9 cellular contexts compared by ENCODE assay signal in the genomic region with DNA sequence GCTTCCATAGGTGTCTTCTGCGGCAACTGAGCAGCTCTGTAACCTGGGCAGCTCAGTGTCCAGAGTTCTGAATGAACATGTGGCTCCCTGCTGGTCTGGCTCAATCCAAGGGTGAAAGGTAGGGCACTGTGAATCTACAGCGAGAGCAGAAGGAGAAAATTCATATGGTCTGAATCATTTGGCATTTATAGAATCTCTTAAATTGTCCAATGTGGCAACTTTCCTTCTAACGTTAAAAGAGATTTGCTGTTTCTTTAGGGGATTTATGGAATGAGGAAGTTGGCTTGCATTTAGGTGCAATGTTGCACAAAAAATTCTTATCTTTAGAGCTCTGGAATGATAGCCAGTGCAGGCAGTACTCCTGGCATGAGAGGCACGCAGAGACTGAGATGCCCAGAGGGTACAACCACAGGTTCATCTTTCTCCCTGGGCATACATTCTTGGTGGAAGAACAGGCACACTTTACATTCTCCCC. TPM values are rescaled to one million over a fixed set of nuclear protein-coding genes. Genes with fewer than 3 reads are reported as not detected.
DNase-seq lines count a peak whose midpoint lies in the region; ATAC-seq and TF ChIP-seq lines count a peak whose summit lies in the region.
"Had no signal": no experiment of that assay in that cellular context is flagged by ENCODE, and none has a peak within 500 bp of the region (broad histone marks: within the 10 kb centered on the region; RNA-seq: fewer than 3 reads in every experiment).

No MANE protein-coding gene starts in this region.

- no peaks in the 10 kb centered on the region for H3K9me3 Mint-ChIP-seq in HFFc6
- H3K9me3 Mint-ChIP-seq in stimulated activated effector memory CD8-positive, alpha-beta T cell treated with anti-CD3 and anti-CD28 coated beads, Interleukin-12 subunit alpha, Interleukin-12 subunit beta, amount 100 ng/mL, for 72 hours: no peaks in the 10 kb centered on the region
- H3K9me3 Mint-ChIP-seq in endothelial cell (ENCODE audit: unreplicated experiment): no peaks in the 10 kb centered on the region
- H3K9me3 Mint-ChIP-seq: immature natural killer cell had no signal

- peaks cover 98% of the 10 kb centered on the region for H3K79me2 ChIP-seq in Karpas-422 (ENCODE audit: low read length)

- peak overlapping the region; percentile 96 for H3K27ac Mint-ChIP-seq in HFFc6
- H3K27ac Mint-ChIP-seq in stimulated activated effector memory CD8-positive, alpha-beta T cell treated with anti-CD3 and anti-CD28 coated beads, Interleukin-12 subunit alpha, Interleukin-12 subunit beta, amount 100 ng/mL, for 72 hours: peak overlapping the region; percentile 24
- no peak overlapping the region for H3K27ac Mint-ChIP-seq in endothelial cell (ENCODE audit: unreplicated experiment)

- no peak overlapping the region for H3K9ac ChIP-seq in Karpas-422 (ENCODE audit: low read length)

- H3K4me3 ChIP-seq in Karpas-422 (ENCODE audit: low read length): no peak overlapping the region

- no peak overlapping the region for H3K4me2 ChIP-seq in Karpas-422 (ENCODE audit: low read depth, low read length, poor library complexity, severe bottlenecking)

- H3K4me1 ChIP-seq in foreskin keratinocyte: peaks cover 38% of the 10 kb centered on the region
- peaks cover 7% of the 10 kb centered on the region for H3K4me1 ChIP-seq in Karpas-422 (ENCODE audit: low read length)

- peaks cover 28% of the 10 kb centered on the region for H3K36me3 ChIP-seq in Karpas-422 (ENCODE audit: insufficient read depth, low read length)

- no peaks in the 10 kb centered on the region for H3K9me3 ChIP-seq in Karpas-422 (ENCODE audit: low read length)

- peak; percentile 61 for ATAC-seq in foreskin keratinocyte
- no peak for ATAC-seq in stimulated activated effector memory CD8-positive, alpha-beta T cell treated with anti-CD3 and anti-CD28 coated beads, Interleukin-12 subunit alpha, Interleukin-12 subunit beta, amount 100 ng/mL, for 72 hours

- H3K27ac ChIP-seq in foreskin keratinocyte: peak overlapping the region; percentile 6
- no peak overlapping the region for H3K27ac ChIP-seq in Karpas-422 (ENCODE audit: low read length)

- H3K36me3 Mint-ChIP-seq in HFFc6 (ENCODE audit: low read depth) (peaks cover 56% of the 10 kb centered on the region), endothelial cell (ENCODE audit: low read depth, unreplicated experiment) (peaks cover 13% of the 10 kb centered on the region)
- H3K36me3 Mint-ChIP-seq in stimulated activated effector memory CD8-positive, alpha-beta T cell treated with anti-CD3 and anti-CD28 coated beads, Interleukin-12 subunit alpha, Interleukin-12 subunit beta, amount 100 ng/mL, for 72 hours: peaks cover 51% of the 10 kb centered on the region

- no peaks in the 10 kb centered on the region for H3K27me3 ChIP-seq in foreskin keratinocyte
- H3K27me3 ChIP-seq in Karpas-422 (ENCODE audit: low read length): no peaks in the 10 kb centered on the region

- H3K4me3 Mint-ChIP-seq in HFFc6 (peak overlapping the region; percentile 83), endothelial cell (ENCODE audit: unreplicated experiment) (no peak overlapping the region)
- H3K4me3 Mint-ChIP-seq in stimulated activated effector memory CD8-positive, alpha-beta T cell treated with anti-CD3 and anti-CD28 coated beads, Interleukin-12 subunit alpha, Interleukin-12 subunit beta, amount 100 ng/mL, for 72 hours: no peak overlapping the region
- H3K4me3 Mint-ChIP-seq: immature natural killer cell had no signal

- TF ChIP-seq CTCF in HFFc6 (IDR thresholded peaks at IDR 0.05) (no peak), foreskin keratinocyte (conservative IDR thresholded peaks at IDR 0.05) (no peak), endothelial cell (IDR thresholded peaks at IDR 0.05; ENCODE audit: unreplicated experiment) (no peak)

- H3K9me2 ChIP-seq in Karpas-422 (replicated peaks; ENCODE audit: insufficient read depth, low read length): no peaks in the 10 kb centered on the region

- peaks cover 11% of the 10 kb centered on the region for H4K20me1 ChIP-seq in Karpas-422 (ENCODE audit: insufficient read depth, low read depth, low read length)

- DNase-seq in HFFc6: peak; percentile 90
- DNase-seq in T1000 (lab: John Stamatoyannopoulos, UW): peak; percentile 75
- peak; percentile 89 to 96 for DNase-seq in foreskin keratinocyte
- no peak for DNase-seq in stimulated activated effector memory CD8-positive, alpha-beta T cell treated with anti-CD3 and anti-CD28 coated beads, Interleukin-12 subunit alpha, Interleukin-12 subunit beta, amount 100 ng/mL, for 72 hours (ENCODE audit: low spot score in 2 of 2)
- no peak for DNase-seq in Karpas-422
- no peak for DNase-seq in stimulated activated CD4-positive, alpha-beta T cell treated with anti-CD3 and anti-CD28 coated beads, Interleukin-4, amount 100 ng/mL, for 1 hour
- DNase-seq in endothelial cell (ENCODE audit: low spot score): no peak
- DNase-seq: immature natural killer cell; stimulated activated CD4-positive, alpha-beta T cell treated with anti-CD3 and anti-CD28 coated beads, Interleukin-1b, Interleukin-23, amount 100 ng/mL, for 48 hours had no signal

- H3K4me1 Mint-ChIP-seq in HFFc6 (ENCODE audit: low read depth): no peaks in the 10 kb centered on the region; the same call in 1 of the 2 replicates
- H3K4me1 Mint-ChIP-seq in stimulated activated effector memory CD8-positive, alpha-beta T cell treated with anti-CD3 and anti-CD28 coated beads, Interleukin-12 subunit alpha, Interleukin-12 subunit beta, amount 100 ng/mL, for 72 hours: peaks cover 22% of the 10 kb centered on the region
- H3K4me1 Mint-ChIP-seq in endothelial cell (ENCODE audit: unreplicated experiment): peaks cover 16% of the 10 kb centered on the region

- H2AFZ ChIP-seq in Karpas-422 (ENCODE audit: low read length): no peak overlapping the region

- no peaks in the 10 kb centered on the region for H3K27me3 Mint-ChIP-seq in HFFc6 (ENCODE audit: insufficient read depth)
- H3K27me3 Mint-ChIP-seq in endothelial cell (ENCODE audit: unreplicated experiment): no peaks in the 10 kb centered on the region

RNA-seq across cellular contexts. Expression of a gene that starts 17.0 kb away (rescaled TPM):
- total RNA-seq in HFFc6 (2021; fragmentation: NEBNext Ultra II Directional; extraction: Animal tissue kit (Norgen Biotek cat#: 25700)): 100 to 1,000 TPM; 287 to 426 (median 370) TPM
- total RNA-seq in foreskin keratinocyte: 92.5 and 97.3 TPM in 2 replicates
- 127 and 159 TPM in 2 replicates for polyA plus RNA-seq in foreskin keratinocyte
- 112 and 210 TPM in 2 replicates for total RNA-seq in Karpas-422 (2014; rRNA removed; shearing (Covaris generic); ENCODE audit: low replicate concordance)
- total RNA-seq in endothelial cell (ENCODE audit: unreplicated experiment): 152 TPM

Comparison
In these comparisons a context has a peak if more than half of its experiments do, and no peak if none do; other contexts are left out.
1. DNase-seq: peak in HFFc6 (single experiment), T1000 (single experiment) and foreskin keratinocyte (2 of 2); none in stimulated activated effector memory CD8-positive, alpha-beta T cell treated with anti-CD3 and anti-CD28 coated beads, Interleukin-12 subunit alpha, Interleukin-12 subunit beta, amount 100 ng/mL, for 72 hours (0 of 2), Karpas-422 (single experiment), stimulated activated CD4-positive, alpha-beta T cell treated with anti-CD3 and anti-CD28 coated beads, Interleukin-4, amount 100 ng/mL, for 1 hour (single experiment) and endothelial cell (single experiment).